Comparison of ENCODE assay signal across 30 cellular contexts in genomic region chr10:117519895-117520294, GRCh38. TPM values are rescaled to one million over a fixed set of nuclear protein-coding genes. Genes with fewer than 3 reads are reported as not detected.
"Had no signal": no experiment of that assay in that cellular context is flagged by ENCODE, and none has a peak within 500 bp of the region (broad histone marks: within the 10 kb centered on the region; RNA-seq: fewer than 3 reads in every experiment).

No MANE protein-coding gene starts in this region.

- H3K27me3 ChIP-seq: ovary, right atrium auricular region, right lobe of liver, testis, thyroid gland, upper lobe of left lung, vagina had no signal

- ATAC-seq: left colon; left lung; mucosa of descending colon; naive thymus-derived CD4-positive, alpha-beta T cell; natural killer cell treated with Interleukin-12 subunit alpha and Interleukin-12 subunit beta and Interleukin-15 and Interleukin-18, amount 100 ng/mL, for 72 hours; right lobe of liver; stimulated activated memory B cell treated with anti-CD40 and anti-IgM and Interleukin-4, amounts not matched to agents 10 μg/mL and 1 μg/mL and 100 μg/mL, for 72 hours; stimulated activated naive CD8-positive, alpha-beta T cell treated with anti-CD3 and anti-CD28 coated beads, Interleukin-15, amount 100 ng/mL, for 72 hours had no signal

- H3K4me3 ChIP-seq: left lung, lung, mucosa of descending colon, ovary, right atrium auricular region, right lobe of liver, smooth muscle cell, testis, thyroid gland, transverse colon, upper lobe of left lung, vagina had no signal

- DNase-seq: hippocampal formation; kidney; left colon; left lung; midbrain; mucosa of descending colon; naive thymus-derived CD4-positive, alpha-beta T cell; ovary; right lobe of liver; stimulated activated CD4-positive, alpha-beta T cell treated with anti-CD3 and anti-CD28 coated beads, Interleukin-1b, Interleukin-23, amount 100 ng/mL, for 48 hours; stimulated activated CD4-positive, alpha-beta T cell treated with anti-CD3 and anti-CD28 coated beads, Interleukin-2, amount 100 ng/mL, for 48 hours; stimulated activated CD4-positive, alpha-beta T cell treated with anti-CD3 and anti-CD28 coated beads, Interleukin-4, amount 100 ng/mL, for 4 hours; stimulated activated CD8-positive, alpha-beta memory T cell treated with anti-CD3 and anti-CD28 coated beads, Interleukin-4, amount 100 ng/mL, for 48 hours; stimulated activated naive CD4-positive, alpha-beta T cell treated with Interleukin-2 at 50 U/mL for 16 hours; stimulated activated naive CD8-positive, alpha-beta T cell treated with anti-CD3 and anti-CD28 coated beads, Interleukin-15, amount 100 ng/mL, for 72 hours; substantia nigra; testis; thyroid gland; transverse colon; upper lobe of left lung had no signal

- H3K4me1 Mint-ChIP-seq: naive thymus-derived CD4-positive, alpha-beta T cell; stimulated activated memory B cell treated with anti-CD40 and anti-IgM and Interleukin-4, amounts not matched to agents 10 μg/mL and 1 μg/mL and 100 μg/mL, for 72 hours; stimulated activated naive CD8-positive, alpha-beta T cell treated with anti-CD3 and anti-CD28 coated beads, Interleukin-15, amount 100 ng/mL, for 72 hours had no signal

- H3K9me3 Mint-ChIP-seq: natural killer cell treated with Interleukin-12 subunit alpha and Interleukin-12 subunit beta and Interleukin-15 and Interleukin-18, amount 100 ng/mL, for 72 hours; stimulated activated memory B cell treated with anti-CD40 and anti-IgM and Interleukin-4, amounts not matched to agents 10 μg/mL and 1 μg/mL and 100 μg/mL, for 72 hours; stimulated activated naive CD8-positive, alpha-beta T cell treated with anti-CD3 and anti-CD28 coated beads, Interleukin-15, amount 100 ng/mL, for 72 hours had no signal

- H3K27ac ChIP-seq: left lung, ovary, right atrium auricular region, right lobe of liver, testis, thyroid gland, transverse colon, upper lobe of left lung, vagina had no signal

- H3K4me1 ChIP-seq: left lung, right atrium auricular region, right lobe of liver, testis, thyroid gland, transverse colon, upper lobe of left lung had no signal

- H3K9me3 ChIP-seq: left lung, mucosa of descending colon, ovary, right atrium auricular region, right lobe of liver, testis, thyroid gland, transverse colon, upper lobe of left lung, vagina had no signal

- H3K4me3 Mint-ChIP-seq: naive thymus-derived CD4-positive, alpha-beta T cell; natural killer cell treated with Interleukin-12 subunit alpha and Interleukin-12 subunit beta and Interleukin-15 and Interleukin-18, amount 100 ng/mL, for 72 hours; stimulated activated memory B cell treated with anti-CD40 and anti-IgM and Interleukin-4, amounts not matched to agents 10 μg/mL and 1 μg/mL and 100 μg/mL, for 72 hours; stimulated activated naive CD8-positive, alpha-beta T cell treated with anti-CD3 and anti-CD28 coated beads, Interleukin-15, amount 100 ng/mL, for 72 hours had no signal

- H3K36me3 ChIP-seq: left lung, ovary, right atrium auricular region, right lobe of liver, thyroid gland, transverse colon, upper lobe of left lung, vagina had no signal

- H3K36me3 Mint-ChIP-seq: naive thymus-derived CD4-positive, alpha-beta T cell; natural killer cell treated with Interleukin-12 subunit alpha and Interleukin-12 subunit beta and Interleukin-15 and Interleukin-18, amount 100 ng/mL, for 72 hours; stimulated activated memory B cell treated with anti-CD40 and anti-IgM and Interleukin-4, amounts not matched to agents 10 μg/mL and 1 μg/mL and 100 μg/mL, for 72 hours had no signal

- H3K27ac Mint-ChIP-seq: naive thymus-derived CD4-positive, alpha-beta T cell; natural killer cell treated with Interleukin-12 subunit alpha and Interleukin-12 subunit beta and Interleukin-15 and Interleukin-18, amount 100 ng/mL, for 72 hours; progenitor cell of endocrine pancreas; stimulated activated memory B cell treated with anti-CD40 and anti-IgM and Interleukin-4, amounts not matched to agents 10 μg/mL and 1 μg/mL and 100 μg/mL, for 72 hours; stimulated activated naive CD8-positive, alpha-beta T cell treated with anti-CD3 and anti-CD28 coated beads, Interleukin-15, amount 100 ng/mL, for 72 hours had no signal

RNA-seq across cellular contexts. Expression of gene EMX2, which starts 22.7 kb away (rescaled TPM):
- total RNA-seq: left lung; liver; mucosa of descending colon; myocyte; naive thymus-derived CD4-positive, alpha-beta T cell; natural killer cell treated with Interleukin-12 subunit alpha and Interleukin-12 subunit beta and Interleukin-15 and Interleukin-18, amount 100 ng/mL, for 72 hours; progenitor cell of endocrine pancreas; pulmonary artery endothelial cell; right lobe of liver had no signal
